Comparison of ENCODE assay signal across 8 cellular contexts in genomic region chr12:27581331-27581671, GRCh38. TPM values are rescaled to one million over a fixed set of nuclear protein-coding genes. Genes with fewer than 3 reads are reported as not detected.
A peak's percentile ranks its signal among the peaks of the same experiment; 100 is the strongest.
DNase-seq lines count a peak whose midpoint lies in the region; ATAC-seq, FAIRE-seq and TF ChIP-seq lines count a peak whose summit lies in the region.
"Not testable (repeated sequence)": the region's sequence is repeated elsewhere in the genome, so short reads cannot be mapped to it uniquely, and the experiment has no call there.

No MANE protein-coding gene starts in this region.

- peak overlapping the region; percentile 30; the same call in 1 of the 2 replicates for H3K27ac ChIP-seq in RWPE1
- H3K27ac ChIP-seq in adrenal gland: peak overlapping the region in 3 of 5 donors; percentile 26 to 56 (median 49)
- H3K27ac ChIP-seq in epithelial cell of prostate: peak overlapping the region; percentile 82
- peak overlapping the region; percentile 75 for H3K27ac ChIP-seq in keratinocyte (ENCODE audit: control insufficient read depth, insufficient read depth, low read length)
- peak overlapping the region; percentile 6 to 45 for H3K27ac ChIP-seq in testis

- not testable (repeated sequence) for H3K9ac ChIP-seq in keratinocyte (ENCODE audit: control insufficient read depth, extremely low read depth, insufficient read depth, low read length)

- ATAC-seq in Right ventricle myocardium superior (ENCODE audit: poor library complexity): peak; percentile 11

- H3K4me3 ChIP-seq in adrenal gland; keratinocyte (ENCODE audit: control insufficient read depth in 2 of 3, extremely low read depth in 1 of 3, insufficient read depth in 2 of 3, low read depth in 1 of 3, low read length in 3 of 3); testis: not testable (repeated sequence)

- CTCF ChIA-PET in RWPE1 (lab: Yijun Ruan, JAX): not testable (repeated sequence)

- H3K27me3 ChIP-seq in adrenal gland; keratinocyte (ENCODE audit: control insufficient read depth, extremely low read depth, insufficient read depth, low read length); testis: not testable (repeated sequence)

- H3K36me3 Mint-ChIP-seq in osteocyte (ENCODE audit: unreplicated experiment): peaks cover 30% of the 10 kb centered on the region

- DNase-seq in GM12891 (ENCODE audit: insufficient read length, low spot score); RWPE1 (ENCODE audit: low spot score); adrenal gland; epithelial cell of prostate (ENCODE audit: low read depth, low spot score); Right ventricle myocardium superior; keratinocyte (ENCODE audit: low read depth, low spot score); osteocyte (ENCODE audit: extremely low spot score, unreplicated experiment); testis: not testable (repeated sequence)

- WGBS in adrenal gland, 4 donors: 83 to 100% (median 94%) methylated on average over 1 of the region's 1 CpG
- WGBS in testis, 2 donors: 88 to 95% methylated on average over 1 of the region's 1 CpG

- dilution Hi-C loops in keratinocyte (cut with MboI; ENCODE audit: extremely low pct_ligation_motif_present, low sequenced_read_pairs): not testable (repeated sequence)

- H3K4me1 ChIP-seq in adrenal gland (replicated peaks in 1 of 2): peaks cover 22 to 46% of the 10 kb centered on the region in 2 donors
- peaks cover 57% of the 10 kb centered on the region for H3K4me1 ChIP-seq in keratinocyte (ENCODE audit: control insufficient read depth, extremely low read depth, insufficient read depth, low read length)
- peaks cover 14% of the 10 kb centered on the region for H3K4me1 ChIP-seq in testis

- H3K9me3 Mint-ChIP-seq in osteocyte (ENCODE audit: unreplicated experiment): not testable (repeated sequence)

- not testable (repeated sequence) for H3K9me1 ChIP-seq in keratinocyte (ENCODE audit: control insufficient read depth, extremely low read depth, insufficient read depth, low read length)

- not testable (repeated sequence) for TF ChIP-seq CTCF in RWPE1 (conservative IDR thresholded peaks at IDR 0.05; ENCODE audit: low read depth); adrenal gland (IDR thresholded peaks at IDR 0.05); keratinocyte (optimal IDR thresholded peaks at IDR 0.05 in 1 of 3, IDR thresholded peaks at IDR 0.05 in 1 of 3, conservative IDR thresholded peaks at IDR 0.05 in 1 of 3; ENCODE audit: extremely low read depth in 1 of 3, insufficient read depth in 2 of 3, low read length in 3 of 3); osteocyte (IDR thresholded peaks at IDR 0.05); testis (IDR thresholded peaks at IDR 0.05)

- H3K27me3 Mint-ChIP-seq in osteocyte (ENCODE audit: unreplicated experiment): not testable (repeated sequence)

- peak; percentile 33 for FAIRE-seq in GM12891 (lab: Jason Lieb, UNC)
- not testable (repeated sequence) for FAIRE-seq in keratinocyte (lab: Jason Lieb, UNC)

- H4K20me1 ChIP-seq in keratinocyte (ENCODE audit: control insufficient read depth, extremely low read depth, insufficient read depth, low read length): not testable (repeated sequence)

- not testable (repeated sequence) for H3K9me3 ChIP-seq in adrenal gland (replicated peaks in 1 of 3); keratinocyte (ENCODE audit: control insufficient read depth, low read depth, low read length); testis

- not testable (repeated sequence) for H2AFZ ChIP-seq in keratinocyte (ENCODE audit: control insufficient read depth, low read length)

- H3K4me3 Mint-ChIP-seq in osteocyte (ENCODE audit: unreplicated experiment): not testable (repeated sequence)

- POLR2A ChIA-PET in RWPE1 (lab: Yijun Ruan, JAX; ENCODE audit: low non-redundant PET): not testable (repeated sequence)

- H3K27ac Mint-ChIP-seq in osteocyte (ENCODE audit: unreplicated experiment): peak overlapping the region; percentile 42

- TF ChIP-seq POLR2A in GM12891 (IDR thresholded peaks at IDR 0.05; ENCODE audit: low read depth, low read length); adrenal gland (IDR thresholded peaks at IDR 0.05); testis (IDR thresholded peaks at IDR 0.05): not testable (repeated sequence)

- peak overlapping the region; percentile 47 for H3K4me2 ChIP-seq in keratinocyte (ENCODE audit: control insufficient read depth, extremely low read depth, insufficient read depth, low read depth, low read length)

- not testable (repeated sequence) for H3K36me3 ChIP-seq in adrenal gland (replicated peaks in 1 of 2); testis (ENCODE audit: low read depth, missing control alignments)
- peaks cover 5 to 14% of the 10 kb centered on the region in 2 experiments for H3K36me3 ChIP-seq in keratinocyte (ENCODE audit: control insufficient read depth in 2 of 2, extremely low read depth in 1 of 2, insufficient read depth in 2 of 2, low read length in 2 of 2)

- peaks cover 47% of the 10 kb centered on the region for H3K4me1 Mint-ChIP-seq in osteocyte (ENCODE audit: unreplicated experiment)

- peaks cover 67% of the 10 kb centered on the region for H3K79me2 ChIP-seq in keratinocyte (ENCODE audit: control insufficient read depth, insufficient read depth, low read length)

- intact Hi-C loops in adrenal gland (cut with DNase I); Right ventricle myocardium superior (cut with DNase I); testis (cut with DNase I; ENCODE audit: low total_unique reads): not testable (repeated sequence)

RNA-seq across cellular contexts. Expression of gene PPFIBP1, which starts 57.3 kb away (rescaled TPM):
- polyA plus RNA-seq in GM12891 (2012; ENCODE audit: low read depth, missing spikeins): 12.5 TPM
- total RNA-seq in adrenal gland (100 to 1,000 TPM in 4 of 8 donors, 10 to 100 TPM in 4; 53.3 to 123 (median 100) TPM), Right ventricle myocardium superior (292 TPM), osteocyte (81.5 and 84.1 TPM in 2 replicates), testis (10 to 100 TPM; 75.3 to 87.8 TPM)
- polyA plus RNA-seq in adrenal gland (10 to 100 TPM in 2 of 3 donors, 1 to 10 TPM in 1; 9.6 to 27.7 (median 24.4) TPM), keratinocyte (53.6 to 83.5 TPM (median 62.0 TPM) in 3 replicates), testis (ENCODE audit: insufficient read depth, low read depth, low replicate concordance) (33.4 TPM)
- 74.9 TPM for polyA plus RNA-seq in keratinocyte (2011; ENCODE audit: low read depth)
- 32.0 and 75.4 TPM in 2 replicates for polyA plus RNA-seq in keratinocyte (2011; cell fraction: cytosol; rRNA removed)
- 101 and 133 TPM in 2 replicates for polyA plus RNA-seq in keratinocyte (2011; cell fraction: nucleus; rRNA removed)
- 25.4 and 60.2 TPM in 2 replicates for polyA plus RNA-seq in keratinocyte (2012; ENCODE audit: low replicate concordance)
- 48.5 to 186 TPM (median 78.5 TPM) in 3 replicates for polyA minus RNA-seq in keratinocyte
- 37.2 TPM for polyA minus RNA-seq in keratinocyte (2011; cell fraction: cytosol; rRNA and poly(A)+ RNA removed)
- polyA minus RNA-seq in keratinocyte (2011; cell fraction: nucleus; rRNA and poly(A)+ RNA removed): 116 and 242 TPM in 2 replicates

Comparison
In these comparisons a context has a peak if more than half of its experiments do, and no peak if none do; other contexts are left out.
1. H3K27ac ChIP-seq: peak in every context shown above with its lines; median percentile 82 in epithelial cell of prostate; 75 in keratinocyte; 49 in adrenal gland; 30 in RWPE1; 26 in testis.